ENCODE assay signal across 22 cellular contexts in the genomic region with DNA sequence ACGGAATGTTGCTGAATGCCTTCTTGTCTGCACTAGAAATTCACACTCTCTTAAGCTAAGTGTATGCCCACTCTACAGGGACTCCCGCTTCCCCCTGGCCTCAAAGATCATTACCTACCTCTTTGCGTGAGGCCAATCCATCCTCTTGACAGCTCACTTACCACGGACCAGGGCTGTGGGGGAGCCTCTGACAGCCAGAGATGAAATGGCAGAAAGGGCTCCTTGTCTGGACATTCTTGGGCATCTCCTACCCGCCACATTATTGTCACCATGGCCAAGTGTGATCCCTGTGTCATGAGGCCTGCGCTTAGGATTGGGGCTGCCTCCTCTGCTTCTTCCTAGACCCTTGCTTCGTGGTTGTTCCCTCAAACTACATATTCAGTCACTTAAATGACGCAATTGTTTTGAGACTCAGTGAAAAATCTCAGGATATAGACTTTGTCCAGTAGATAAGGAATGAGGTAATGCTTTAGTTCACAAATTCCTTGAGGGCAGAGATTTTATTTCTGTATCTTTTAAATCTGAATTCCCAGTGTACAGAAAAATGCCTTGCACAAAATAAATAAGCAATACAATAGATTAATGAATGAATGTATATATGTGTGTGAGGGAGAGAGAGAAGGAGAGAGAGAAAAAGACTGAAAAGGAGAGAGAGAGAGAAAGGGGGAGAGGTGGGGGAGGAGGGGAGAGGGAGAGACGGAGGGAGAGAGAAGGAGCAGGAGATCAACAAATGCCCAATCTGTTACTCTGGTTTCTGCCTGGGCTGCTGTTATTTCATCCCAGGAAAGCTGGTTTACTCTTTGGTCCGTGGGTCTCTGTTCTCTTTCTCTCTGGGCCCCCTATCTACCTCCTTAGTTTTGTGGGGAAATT.
"Had no signal": no experiment of that assay in that cellular context is flagged by ENCODE, and none has a peak within 500 bp of the region (broad histone marks: within the 10 kb centered on the region; RNA-seq: fewer than 3 reads in every experiment).

No MANE protein-coding gene starts in this region.

- ATAC-seq: natural killer cell treated with Interleukin-12 subunit alpha and Interleukin-12 subunit beta and Interleukin-15 and Interleukin-18, amount 100 ng/mL, for 72 hours; psoas muscle; stimulated activated memory B cell treated with anti-CD40 and anti-IgM and Interleukin-4, amounts not matched to agents 10 μg/mL and 1 μg/mL and 100 μg/mL, for 72 hours; WTC11 had no signal

- H3K4me1 Mint-ChIP-seq: activated naive CD8-positive, alpha-beta T cell treated with anti-CD3 and anti-CD28 coated beads for 36 hours; memory B cell; stimulated activated memory B cell treated with anti-CD40 and anti-IgM and Interleukin-4, amounts not matched to agents 10 μg/mL and 1 μg/mL and 100 μg/mL, for 72 hours had no signal

- H3K9me3 ChIP-seq: left ventricle myocardium inferior, psoas muscle, sigmoid colon, tibial nerve, vagina had no signal

- DNase-seq: activated CD4-positive, alpha-beta T cell treated with anti-CD3 and anti-CD28 coated beads for 48 hours; activated CD8-positive, alpha-beta memory T cell treated with anti-CD3 and anti-CD28 coated beads for 24 hours; activated naive CD8-positive, alpha-beta T cell treated with anti-CD3 and anti-CD28 coated beads for 36 hours; anterior cingulate cortex; dorsolateral prefrontal cortex; endodermal cell; erythroblast; hypothalamus; kidney; left ventricle myocardium inferior; psoas muscle; sigmoid colon; SW 1271 had no signal

- H3K4me3 Mint-ChIP-seq: activated naive CD8-positive, alpha-beta T cell treated with anti-CD3 and anti-CD28 coated beads for 36 hours; activated T-helper 1 cell treated with anti-CD3 and anti-CD28 coated beads, Interleukin-12 subunit alpha, Interleukin-12 subunit beta, Interleukin-2, Interleukin-4 antibody, amounts not matched to agents 30 ng/mL and 10 ng/mL and 1 ng/mL, durations not matched to agents 14 hours and 24 hours and 36 hours; endodermal cell; memory B cell; natural killer cell treated with Interleukin-12 subunit alpha and Interleukin-12 subunit beta and Interleukin-15 and Interleukin-18, amount 100 ng/mL, for 72 hours; stimulated activated memory B cell treated with anti-CD40 and anti-IgM and Interleukin-4, amounts not matched to agents 10 μg/mL and 1 μg/mL and 100 μg/mL, for 72 hours; WTC11 had no signal

- H3K36me3 ChIP-seq: left ventricle myocardium inferior, sigmoid colon, tibial nerve, vagina had no signal

- H3K36me3 Mint-ChIP-seq: memory B cell; stimulated activated memory B cell treated with anti-CD40 and anti-IgM and Interleukin-4, amounts not matched to agents 10 μg/mL and 1 μg/mL and 100 μg/mL, for 72 hours had no signal

- FAIRE-seq: bronchial epithelial cell, kidney, TTC549 had no signal

- H3K27ac ChIP-seq: dorsolateral prefrontal cortex, left ventricle myocardium inferior, psoas muscle, sigmoid colon, tibial nerve, vagina had no signal

- H3K27me3 ChIP-seq: sigmoid colon, tibial nerve, vagina had no signal

- H3K27ac Mint-ChIP-seq: activated naive CD8-positive, alpha-beta T cell treated with anti-CD3 and anti-CD28 coated beads for 36 hours; activated T-helper 1 cell treated with anti-CD3 and anti-CD28 coated beads, Interleukin-12 subunit alpha, Interleukin-12 subunit beta, Interleukin-2, Interleukin-4 antibody, amounts not matched to agents 30 ng/mL and 10 ng/mL and 1 ng/mL, durations not matched to agents 14 hours and 24 hours and 36 hours; endodermal cell; memory B cell; stimulated activated memory B cell treated with anti-CD40 and anti-IgM and Interleukin-4, amounts not matched to agents 10 μg/mL and 1 μg/mL and 100 μg/mL, for 72 hours; WTC11 had no signal

- H3K27me3 Mint-ChIP-seq: activated naive CD8-positive, alpha-beta T cell treated with anti-CD3 and anti-CD28 coated beads for 36 hours; natural killer cell treated with Interleukin-12 subunit alpha and Interleukin-12 subunit beta and Interleukin-15 and Interleukin-18, amount 100 ng/mL, for 72 hours had no signal

- H3K4me1 ChIP-seq: tibial nerve, vagina had no signal

- H3K4me3 ChIP-seq: dorsolateral prefrontal cortex, left ventricle myocardium inferior, psoas muscle, sigmoid colon, tibial nerve, vagina had no signal
